Comparison of ENCODE assay signal across 9 cellular contexts in the genomic region with DNA sequence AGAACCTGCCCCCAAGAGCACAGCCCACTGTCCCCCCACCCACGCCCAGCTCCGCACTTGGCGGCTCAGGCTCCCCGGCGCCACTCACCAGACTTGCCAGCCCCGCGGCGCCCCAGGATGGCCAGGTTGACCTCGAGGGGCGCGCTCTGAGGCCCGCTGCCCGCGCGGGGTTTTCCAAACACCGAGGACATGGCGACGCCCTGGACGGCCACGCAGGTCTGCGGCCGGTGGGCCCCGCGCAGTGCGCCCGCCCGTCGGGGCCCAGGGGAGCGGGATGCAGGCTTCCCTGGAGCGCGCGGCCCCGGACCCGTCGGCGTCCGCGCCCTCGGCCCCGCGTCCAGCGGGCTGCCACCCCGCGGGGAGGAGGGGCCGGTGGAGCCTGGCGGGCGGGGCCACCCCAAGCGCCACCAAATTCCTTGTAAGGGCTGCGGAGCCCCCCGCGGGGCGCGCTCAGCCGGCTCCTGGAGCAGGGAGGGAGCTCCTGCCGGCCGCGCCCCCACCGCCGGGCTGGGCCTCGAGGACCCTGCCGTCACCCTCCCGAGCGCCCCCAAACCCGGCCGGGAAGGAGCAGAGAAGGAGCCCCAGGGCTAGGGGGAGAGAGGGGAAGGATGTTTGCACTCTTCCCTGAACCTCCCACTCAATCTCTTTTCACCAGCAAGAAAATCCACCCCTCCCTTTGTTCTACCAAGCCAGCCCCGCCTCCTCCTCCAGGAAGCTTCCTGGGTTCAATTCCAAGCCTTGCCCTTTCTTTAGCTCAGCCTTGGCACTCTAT. TPM values are rescaled to one million over a fixed set of nuclear protein-coding genes. Genes with fewer than 3 reads are reported as not detected.
DNase-seq lines count a peak whose midpoint lies in the region; ATAC-seq and TF ChIP-seq lines count a peak whose summit lies in the region.
"Had no signal": no experiment of that assay in that cellular context is flagged by ENCODE, and none has a peak within 500 bp of the region (broad histone marks: within the 10 kb centered on the region; RNA-seq: fewer than 3 reads in every experiment).

A gene with protein sequence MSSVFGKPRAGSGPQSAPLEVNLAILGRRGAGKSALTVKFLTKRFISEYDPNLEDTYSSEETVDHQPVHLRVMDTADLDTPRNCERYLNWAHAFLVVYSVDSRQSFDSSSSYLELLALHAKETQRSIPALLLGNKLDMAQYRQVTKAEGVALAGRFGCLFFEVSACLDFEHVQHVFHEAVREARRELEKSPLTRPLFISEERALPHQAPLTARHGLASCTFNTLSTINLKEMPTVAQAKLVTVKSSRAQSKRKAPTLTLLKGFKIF (minus strand): TSS at position 347 of the 772 bp plus-strand sequence. CDS start 156 bp downstream, at position 191.

- DNase-seq in H7 (peak; percentile 95), caudate nucleus (lab: John Stamatoyannopoulos, UW) (no peak), immature natural killer cell (no peak), WERI-Rb-1 (no peak), foreskin melanocyte (no peak)
- no peak for DNase-seq in activated CD4-positive, alpha-beta T cell treated with anti-CD3 and anti-CD28 coated beads for 4 hours
- DNase-seq: MM.1S had no signal

- no peaks in the 10 kb centered on the region for H3K36me3 Mint-ChIP-seq in immature natural killer cell

- no peaks in the 10 kb centered on the region; the same call in 1 of the 2 replicates for H3K36me3 ChIP-seq in H7 (replicated peaks; ENCODE audit: control insufficient read depth, insufficient read depth, low read length)
- H3K36me3 ChIP-seq in WERI-Rb-1 = no peaks in the 10 kb centered on the region

- peaks cover 4 to 11% of the 10 kb centered on the region in 2 donors for H3K4me1 Mint-ChIP-seq in immature natural killer cell

- H3K4me3 Mint-ChIP-seq in immature natural killer cell = peak within 1 kb of the TSS in 4 of 5 donors; percentile 29 to 64 (median 38)

- peaks cover 6 to 9% (median 8%) of the 10 kb centered on the region in 3 donors for H3K27me3 Mint-ChIP-seq in immature natural killer cell (ENCODE audit: low read depth in 3 of 3)

- no peak within 1 kb of the TSS for H3K27ac Mint-ChIP-seq in immature natural killer cell

- H3K27ac ChIP-seq in caudate nucleus (ENCODE audit: low read depth, low read length) = peak within 1 kb of the TSS; percentile 58
- peak within 1 kb of the TSS in 20 of 21 experiments; percentile 7 to 87 (median 72) for H3K27ac ChIP-seq in skin epidermis
- H3K27ac ChIP-seq in WERI-Rb-1 = no peak within 1 kb of the TSS

- no peak for ATAC-seq in HG03025 (IDR thresholded peaks at IDR 0.05; ENCODE audit: low FRiP score, unreplicated experiment)

- H3K9me3 Mint-ChIP-seq in immature natural killer cell = no peaks in the 10 kb centered on the region

- H3K4me3 ChIP-seq in H7 (ENCODE audit: insufficient read depth, low read depth, low read length) (peak within 1 kb of the TSS; percentile 73), skin epidermis (peak within 1 kb of the TSS; percentile 7 to 46 (median 29)), WERI-Rb-1 (ENCODE audit: low read depth, low read length) (no peak within 1 kb of the TSS)

- no peak for TF ChIP-seq CTCF in WERI-Rb-1 (IDR thresholded peaks at IDR 0.05; ENCODE audit: low read depth, low read length)

- H3K9me3 ChIP-seq in WERI-Rb-1 (ENCODE audit: severe bottlenecking) = no peaks in the 10 kb centered on the region

- H3K27me3 ChIP-seq in H7 (ENCODE audit: control insufficient read depth, insufficient read depth, low read length) = peaks cover 5% of the 10 kb centered on the region
- H3K27me3 ChIP-seq in WERI-Rb-1 (ENCODE audit: insufficient read depth, low read depth, severe bottlenecking) = no peaks in the 10 kb centered on the region

RNA-seq across cellular contexts. Expression of the gene that starts here (rescaled TPM):
- total RNA-seq in H7 (2014; rRNA removed; shearing (Covaris generic)) = 20.9 and 22.1 TPM in 2 replicates
- not detected for polyA plus RNA-seq in immature natural killer cell
